Comparison of ENCODE assay signal across 11 cellular contexts in genomic region chr18:55300469-55301195, GRCh38.
DNase-seq lines count a peak whose midpoint lies in the region; ATAC-seq and TF ChIP-seq lines count a peak whose summit lies in the region.
"Had no signal": no experiment of that assay in that cellular context is flagged by ENCODE, and none has a peak within 500 bp of the region (broad histone marks: within the 10 kb centered on the region; RNA-seq: fewer than 3 reads in every experiment).

No MANE protein-coding gene starts in this region.

- peak overlapping the region; percentile 45 for H3K27ac Mint-ChIP-seq in endothelial cell (ENCODE audit: unreplicated experiment)
- H3K27ac Mint-ChIP-seq in activated CD4-positive, alpha-beta T cell treated with anti-CD3 and anti-CD28 coated beads, Interleukin-2, amount 10 ng/mL, durations not matched to agents 7 days and 5 days: no peak overlapping the region

- no peaks in the 10 kb centered on the region for H3K36me3 Mint-ChIP-seq in endothelial cell (ENCODE audit: low read depth, unreplicated experiment)
- no peaks in the 10 kb centered on the region for H3K36me3 Mint-ChIP-seq in activated CD4-positive, alpha-beta T cell treated with anti-CD3 and anti-CD28 coated beads, Interleukin-2, amount 10 ng/mL, durations not matched to agents 7 days and 5 days (ENCODE audit: low read depth)

- DNase-seq in GM04504 (ENCODE audit: low read depth) (peak; percentile 83), NCI-H2171 treated with DMSO at 0.1 percent for 48 hours (lab: John Stamatoyannopoulos, UW) (peak; percentile 90), endothelial cell (ENCODE audit: low spot score) (no peak), sciatic nerve (ENCODE audit: low spot score) (peak; percentile 54), mesenteric fat pad (ENCODE audit: low spot score) (no peak)
- DNase-seq in activated CD4-positive, alpha-beta T cell treated with anti-CD3 and anti-CD28 coated beads, Interleukin-2, amount 10 ng/mL, durations not matched to agents 7 days and 5 days: no peak
- DNase-seq: DMS79 treated with DMSO at 0.1 percent for 48 hours, left colon, small intestine had no signal

- ATAC-seq in sciatic nerve (peak; percentile 61), HG02623 (IDR thresholded peaks at IDR 0.05; ENCODE audit: unreplicated experiment) (no peak), HG02885 (IDR thresholded peaks at IDR 0.05; ENCODE audit: poor library complexity, unreplicated experiment) (no peak)
- ATAC-seq: left colon had no signal

- TF ChIP-seq CTCF in endothelial cell (IDR thresholded peaks at IDR 0.05; ENCODE audit: unreplicated experiment): no peak

- no peak overlapping the region for H3K4me3 Mint-ChIP-seq in endothelial cell (ENCODE audit: unreplicated experiment)
- H3K4me3 Mint-ChIP-seq in activated CD4-positive, alpha-beta T cell treated with anti-CD3 and anti-CD28 coated beads, Interleukin-2, amount 10 ng/mL, durations not matched to agents 7 days and 5 days: no peak overlapping the region

- intact Hi-C loops in sciatic nerve (cut with DNase I): no loop called here

- H3K9me3 Mint-ChIP-seq in endothelial cell (ENCODE audit: unreplicated experiment): no peaks in the 10 kb centered on the region
- no peaks in the 10 kb centered on the region for H3K9me3 Mint-ChIP-seq in activated CD4-positive, alpha-beta T cell treated with anti-CD3 and anti-CD28 coated beads, Interleukin-2, amount 10 ng/mL, durations not matched to agents 7 days and 5 days

- CTCF ChIA-PET in activated CD4-positive, alpha-beta T cell treated with anti-CD3 and anti-CD28 coated beads, Interleukin-2, amount 10 ng/mL, durations not matched to agents 7 days and 5 days (lab: Charles Lee): interaction anchor here (1.0 kb wide), 1 partner anchor 18 kb away, joined by 5 read pairs; no protein-coding TSS in a partner anchor

- peaks cover 59% of the 10 kb centered on the region for H3K4me1 Mint-ChIP-seq in endothelial cell (ENCODE audit: unreplicated experiment)
- H3K4me1 Mint-ChIP-seq in activated CD4-positive, alpha-beta T cell treated with anti-CD3 and anti-CD28 coated beads, Interleukin-2, amount 10 ng/mL, durations not matched to agents 7 days and 5 days: no peaks in the 10 kb centered on the region

- peaks cover 2% of the 10 kb centered on the region for H3K27me3 Mint-ChIP-seq in endothelial cell (ENCODE audit: unreplicated experiment)
- peaks cover 3% of the 10 kb centered on the region for H3K27me3 Mint-ChIP-seq in activated CD4-positive, alpha-beta T cell treated with anti-CD3 and anti-CD28 coated beads, Interleukin-2, amount 10 ng/mL, durations not matched to agents 7 days and 5 days

- POLR2A ChIA-PET in activated CD4-positive, alpha-beta T cell treated with anti-CD3 and anti-CD28 coated beads, Interleukin-2, amount 10 ng/mL, durations not matched to agents 7 days and 5 days (lab: Charles Lee): no interaction called here

Comparison
In these comparisons a context has a peak if more than half of its experiments do, and no peak if none do; other contexts are left out.
1. DNase-seq: peak in GM04504 (single experiment), NCI-H2171 treated with DMSO at 0.1 percent for 48 hours (single experiment) and sciatic nerve (single experiment); none in endothelial cell (single experiment), activated CD4-positive, alpha-beta T cell treated with anti-CD3 and anti-CD28 coated beads, Interleukin-2, amount 10 ng/mL, durations not matched to agents 7 days and 5 days (single experiment) and mesenteric fat pad (single experiment).